21 cellular contexts compared by ENCODE assay signal in the genomic region with DNA sequence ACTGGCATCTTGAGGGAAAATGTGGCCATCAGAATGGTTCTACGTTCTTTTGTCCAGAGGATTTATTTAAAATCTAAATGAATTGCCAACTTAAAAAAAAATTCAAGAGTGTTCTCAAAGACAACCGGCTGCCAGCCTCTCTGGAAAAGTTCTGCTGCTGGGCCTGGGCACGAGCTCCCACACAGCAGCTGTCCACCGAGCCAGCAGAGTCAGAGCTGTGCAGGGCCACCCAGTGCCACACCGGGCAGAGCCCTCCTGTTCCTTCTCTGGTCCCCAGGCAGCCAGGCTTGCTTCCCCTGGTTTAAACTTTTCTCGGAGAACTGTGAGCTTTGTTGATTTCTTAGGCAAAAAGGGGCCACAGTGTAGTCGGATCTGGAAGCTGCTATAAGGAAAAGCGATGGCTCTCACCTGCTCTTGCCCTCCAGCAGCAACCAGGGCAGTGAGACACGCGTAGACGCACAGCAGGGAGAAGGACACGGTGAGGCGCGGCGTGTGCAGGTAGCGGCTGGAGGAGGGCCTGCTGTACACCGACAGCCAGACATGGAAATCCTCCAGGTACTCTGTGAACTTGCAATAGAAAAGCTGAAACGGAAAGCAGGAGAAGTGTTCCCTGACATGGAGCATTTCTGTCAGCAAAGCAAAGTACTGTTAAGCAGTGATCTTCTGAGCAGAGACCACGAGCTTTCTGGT.
"Had no signal": no experiment of that assay in that cellular context is flagged by ENCODE, and none has a peak within 500 bp of the region (broad histone marks: within the 10 kb centered on the region; RNA-seq: fewer than 3 reads in every experiment).

No MANE protein-coding gene starts in this region.

- H3K27ac ChIP-seq: SJCRH30, VCaP had no signal

- H3K36me3 Mint-ChIP-seq: activated naive CD4-positive, alpha-beta T cell treated with anti-CD3 and anti-CD28 coated beads, Interleukin-2, amount 10 ng/mL, durations not matched to agents 7 days and 5 days; activated naive CD8-positive, alpha-beta T cell treated with anti-CD3 and anti-CD28 coated beads for 36 hours had no signal

- DNase-seq: activated CD4-positive, alpha-beta memory T cell treated with anti-CD3 and anti-CD28 coated beads, Interleukin-2, amount 10 ng/mL, durations not matched to agents 7 days and 5 days; activated CD4-positive, alpha-beta T cell treated with anti-CD3 and anti-CD28 coated beads for 36 hours; activated CD4-positive, alpha-beta T cell treated with anti-CD3 and anti-CD28 coated beads, Interleukin-2, amount 50 U/mL, for 1 hour; activated gamma-delta T cell treated with Interleukin-2 at 50 U/mL for 16 hours; activated naive CD4-positive, alpha-beta T cell treated with anti-CD3 and anti-CD28 coated beads, Interleukin-2, amount 10 ng/mL, durations not matched to agents 7 days and 5 days; activated naive CD8-positive, alpha-beta T cell treated with anti-CD3 and anti-CD28 coated beads for 36 hours; activated T-cell treated with anti-CD3 and anti-CD28 coated beads for 4 hours; activated T-cell treated with anti-CD3 and anti-CD28 coated beads, Interleukin-2, amount 50 U/mL, for 72 hours; caudate nucleus; Kasumi-1; KBM-7; NCI-H146; NCI-H187 treated with DMSO at 0.1 percent for 48 hours; NCI-H2081 treated with DMSO at 0.1 percent for 48 hours; NCI-H446; NCI-H524; SJCRH30; SK-N-SH; T-helper 1 cell had no signal

- H3K27me3 Mint-ChIP-seq: activated CD4-positive, alpha-beta T cell treated with anti-CD3 and anti-CD28 coated beads for 36 hours; activated naive CD4-positive, alpha-beta T cell treated with anti-CD3 and anti-CD28 coated beads, Interleukin-2, amount 10 ng/mL, durations not matched to agents 7 days and 5 days; activated naive CD8-positive, alpha-beta T cell treated with anti-CD3 and anti-CD28 coated beads for 36 hours had no signal

- H3K27me3 ChIP-seq: SJCRH30 had no signal

- H3K9me3 Mint-ChIP-seq: activated CD4-positive, alpha-beta memory T cell treated with anti-CD3 and anti-CD28 coated beads, Interleukin-2, amount 10 ng/mL, durations not matched to agents 7 days and 5 days; activated naive CD4-positive, alpha-beta T cell treated with anti-CD3 and anti-CD28 coated beads, Interleukin-2, amount 10 ng/mL, durations not matched to agents 7 days and 5 days; activated naive CD8-positive, alpha-beta T cell treated with anti-CD3 and anti-CD28 coated beads for 36 hours; activated T-cell treated with anti-CD3 and anti-CD28 coated beads, Interleukin-2, amount 50 U/mL, for 72 hours; activated T-helper 2 cell treated with anti-CD3 and anti-CD28 coated beads, Interferon-gamma antibody, Interleukin-2, Interleukin-4, amounts not matched to agents 10 μg/mL and 5 μg/mL and 100 μg/mL, durations not matched to agents 14 hours and 24 hours and 36 hours had no signal

- H3K36me3 ChIP-seq: SJCRH30 had no signal

- H3K4me3 ChIP-seq: SJCRH30 had no signal

- H3K4me1 Mint-ChIP-seq: activated CD4-positive, alpha-beta memory T cell treated with anti-CD3 and anti-CD28 coated beads, Interleukin-2, amount 10 ng/mL, durations not matched to agents 7 days and 5 days; activated CD4-positive, alpha-beta T cell treated with anti-CD3 and anti-CD28 coated beads for 36 hours; activated naive CD4-positive, alpha-beta T cell treated with anti-CD3 and anti-CD28 coated beads, Interleukin-2, amount 10 ng/mL, durations not matched to agents 7 days and 5 days; activated naive CD8-positive, alpha-beta T cell treated with anti-CD3 and anti-CD28 coated beads for 36 hours had no signal

- ATAC-seq: activated CD4-positive, alpha-beta T cell treated with anti-CD3 and anti-CD28 coated beads for 36 hours; activated T-cell treated with anti-CD3 and anti-CD28 coated beads, Interleukin-2, amount 50 U/mL, for 72 hours had no signal

- H3K9me3 ChIP-seq: SJCRH30, SK-N-SH had no signal

- H3K27ac Mint-ChIP-seq: activated CD4-positive, alpha-beta memory T cell treated with anti-CD3 and anti-CD28 coated beads, Interleukin-2, amount 10 ng/mL, durations not matched to agents 7 days and 5 days; activated CD4-positive, alpha-beta T cell treated with anti-CD3 and anti-CD28 coated beads for 36 hours; activated naive CD4-positive, alpha-beta T cell treated with anti-CD3 and anti-CD28 coated beads, Interleukin-2, amount 10 ng/mL, durations not matched to agents 7 days and 5 days; activated naive CD8-positive, alpha-beta T cell treated with anti-CD3 and anti-CD28 coated beads for 36 hours; activated T-cell treated with anti-CD3 and anti-CD28 coated beads, Interleukin-2, amount 50 U/mL, for 72 hours; activated T-helper 2 cell treated with anti-CD3 and anti-CD28 coated beads, Interferon-gamma antibody, Interleukin-2, Interleukin-4, amounts not matched to agents 10 μg/mL and 5 μg/mL and 100 μg/mL, durations not matched to agents 14 hours and 24 hours and 36 hours had no signal

- H3K4me3 Mint-ChIP-seq: activated CD4-positive, alpha-beta memory T cell treated with anti-CD3 and anti-CD28 coated beads, Interleukin-2, amount 10 ng/mL, durations not matched to agents 7 days and 5 days; activated CD4-positive, alpha-beta T cell treated with anti-CD3 and anti-CD28 coated beads for 36 hours; activated naive CD4-positive, alpha-beta T cell treated with anti-CD3 and anti-CD28 coated beads, Interleukin-2, amount 10 ng/mL, durations not matched to agents 7 days and 5 days; activated naive CD8-positive, alpha-beta T cell treated with anti-CD3 and anti-CD28 coated beads for 36 hours; activated T-cell treated with anti-CD3 and anti-CD28 coated beads, Interleukin-2, amount 50 U/mL, for 72 hours had no signal
